ENCODE assay signal across 13 cellular contexts in genomic region chr10:23035569-23035968, GRCh38. TPM values are rescaled to one million over a fixed set of nuclear protein-coding genes. Genes with fewer than 3 reads are reported as not detected.
DNase-seq lines count a peak whose midpoint lies in the region; ATAC-seq and TF ChIP-seq lines count a peak whose summit lies in the region.
"Had no signal": no experiment of that assay in that cellular context is flagged by ENCODE, and none has a peak within 500 bp of the region (broad histone marks: within the 10 kb centered on the region; RNA-seq: fewer than 3 reads in every experiment).

No MANE protein-coding gene starts in this region.

- in situ Hi-C loops in brain microvascular endothelial cell (cut with HindIII; ENCODE audit: low pct_ligation_motif_present, low sequenced_read_pairs), result no loop called here

- H3K14ac ChIP-seq in mesenchymal stem cell (ENCODE audit: low read length in 2 of 2), result no peak overlapping the region

- no peak overlapping the region for H3K9ac ChIP-seq in mesenchymal stem cell (ENCODE audit: low read length)

- H4K91ac ChIP-seq in mesenchymal stem cell (ENCODE audit: low read length), result no peak overlapping the region

- H3K27me3 ChIP-seq in brain microvascular endothelial cell (replicated peaks), result no peaks in the 10 kb centered on the region
- H3K27me3 ChIP-seq in mesenchymal stem cell (ENCODE audit: control insufficient read depth in 1 of 2, insufficient read depth in 1 of 2, low read length in 2 of 2), result peaks cover 15 to 26% of the 10 kb centered on the region in 2 experiments
- no peaks in the 10 kb centered on the region for H3K27me3 ChIP-seq in CD8-positive, alpha-beta T cell (ENCODE audit: insufficient read depth, low read length)
- H3K27me3 ChIP-seq: testis had no signal

- H2BK120ac ChIP-seq in mesenchymal stem cell (ENCODE audit: low read depth, low read length), result no peak overlapping the region

- peak; percentile 64 for TF ChIP-seq CTCF in brain microvascular endothelial cell (IDR thresholded peaks at IDR 0.05; ENCODE audit: low read depth, low read length, missing control alignments)
- no peak for TF ChIP-seq CTCF in CD8-positive, alpha-beta T cell (IDR thresholded peaks at IDR 0.05)

- H3K36me3 ChIP-seq in brain microvascular endothelial cell (replicated peaks) (no peaks in the 10 kb centered on the region), mesenchymal stem cell (ENCODE audit: control insufficient read depth in 1 of 2, insufficient read depth in 2 of 2, low read depth in 1 of 2, low read length in 2 of 2) (no peaks in the 10 kb centered on the region)
- H3K36me3 ChIP-seq in CD8-positive, alpha-beta T cell (ENCODE audit: insufficient read depth, low read length), result no peaks in the 10 kb centered on the region

- H3K18ac ChIP-seq in mesenchymal stem cell (ENCODE audit: low read depth in 1 of 2, low read length in 2 of 2), result no peak overlapping the region

- peaks cover 5% of the 10 kb centered on the region for H3K9me3 Mint-ChIP-seq in CD8-positive, alpha-beta T cell
- no peaks in the 10 kb centered on the region for H3K9me3 Mint-ChIP-seq in activated CD8-positive, alpha-beta memory T cell treated with anti-CD3 and anti-CD28 coated beads, Interleukin-2, amount 10 ng/mL, durations not matched to agents 7 days and 5 days (ENCODE audit: low read depth)

- no peak for ATAC-seq in CD8-positive, alpha-beta T cell
- ATAC-seq in activated CD8-positive, alpha-beta memory T cell treated with anti-CD3 and anti-CD28 coated beads, Interleukin-2, amount 10 ng/mL, durations not matched to agents 7 days and 5 days, result no peak
- no peak for ATAC-seq in HG03039 (IDR thresholded peaks at IDR 0.05; ENCODE audit: unreplicated experiment)
- ATAC-seq: activated CD4-positive, CD25-positive, alpha-beta regulatory T cell treated with anti-CD3 and anti-CD28 coated beads, Interleukin-2, amount 50 U/mL, for 24 hours; effector memory CD8-positive, alpha-beta T cell had no signal

- peak; percentile 4 for DNase-seq in Daoy (ENCODE audit: low read depth)
- peak; percentile 31 for DNase-seq in HuH-7 (ENCODE audit: low spot score)
- peak; percentile 20 for DNase-seq in brain microvascular endothelial cell
- DNase-seq in mesenchymal stem cell, result peak; percentile 14
- DNase-seq in CD8-positive, alpha-beta T cell, result no peak
- no peak for DNase-seq in activated CD8-positive, alpha-beta memory T cell treated with anti-CD3 and anti-CD28 coated beads, Interleukin-2, amount 10 ng/mL, durations not matched to agents 7 days and 5 days
- no peak for DNase-seq in AG08396 (ENCODE audit: low spot score)
- DNase-seq: activated naive CD4-positive, alpha-beta T cell treated with anti-CD3 and anti-CD28 coated beads for 36 hours; effector memory CD8-positive, alpha-beta T cell; posterior cingulate gyrus; testis had no signal

- H2AK5ac ChIP-seq in mesenchymal stem cell (ENCODE audit: low read length, severe bottlenecking), result no peak overlapping the region

- no peaks in the 10 kb centered on the region for H3K79me1 ChIP-seq in mesenchymal stem cell (replicated peaks; ENCODE audit: low read length, poor library complexity, severe bottlenecking)

- no peak overlapping the region for H3K4me3 ChIP-seq in brain microvascular endothelial cell (ENCODE audit: low read depth, low read length)
- H3K4me3 ChIP-seq in mesenchymal stem cell (ENCODE audit: insufficient read depth in 1 of 2, low read depth in 1 of 2, low read length in 2 of 2), result no peak overlapping the region
- no peak overlapping the region for H3K4me3 ChIP-seq in CD8-positive, alpha-beta T cell (ENCODE audit: low read depth, low read length)
- H3K4me3 ChIP-seq: testis had no signal

- H3K4me1 ChIP-seq in mesenchymal stem cell (ENCODE audit: control insufficient read depth, insufficient read depth, low read depth, low read length), result no peaks in the 10 kb centered on the region
- no peaks in the 10 kb centered on the region for H3K4me1 ChIP-seq in CD8-positive, alpha-beta T cell (ENCODE audit: insufficient read depth, low read length)
- H3K4me1 ChIP-seq: testis had no signal

- H4K8ac ChIP-seq in mesenchymal stem cell (ENCODE audit: low read length), result no peak overlapping the region

- H3K4ac ChIP-seq in mesenchymal stem cell (ENCODE audit: low read depth in 1 of 2, low read length in 2 of 2), result no peak overlapping the region

- H3K27ac Mint-ChIP-seq in CD8-positive, alpha-beta T cell, result no peak overlapping the region
- H3K27ac Mint-ChIP-seq in activated CD8-positive, alpha-beta memory T cell treated with anti-CD3 and anti-CD28 coated beads, Interleukin-2, amount 10 ng/mL, durations not matched to agents 7 days and 5 days, result no peak overlapping the region
- H3K27ac Mint-ChIP-seq: activated naive CD4-positive, alpha-beta T cell treated with anti-CD3 and anti-CD28 coated beads for 36 hours; effector memory CD8-positive, alpha-beta T cell had no signal

- no peak overlapping the region for H2AFZ ChIP-seq in mesenchymal stem cell (ENCODE audit: low read depth, low read length)

- no peak overlapping the region for H3K23ac ChIP-seq in mesenchymal stem cell (ENCODE audit: low read length in 2 of 2)

- H3K27ac ChIP-seq in brain microvascular endothelial cell, result no peak overlapping the region
- H3K27ac ChIP-seq in mesenchymal stem cell (ENCODE audit: low read length, poor library complexity, severe bottlenecking), result no peak overlapping the region
- no peak overlapping the region for H3K27ac ChIP-seq in CD8-positive, alpha-beta T cell (ENCODE audit: low read depth, low read length)
- H3K27ac ChIP-seq: testis had no signal

- H3K4me2 ChIP-seq in mesenchymal stem cell (ENCODE audit: low read length, poor library complexity, severe bottlenecking), result no peak overlapping the region

- H3K9me3 ChIP-seq in mesenchymal stem cell (ENCODE audit: control insufficient read depth, low read length), result peaks cover 3% of the 10 kb centered on the region
- no peaks in the 10 kb centered on the region for H3K9me3 ChIP-seq in CD8-positive, alpha-beta T cell (ENCODE audit: low read length)
- H3K9me3 ChIP-seq: testis had no signal

- CTCF ChIA-PET in CD8-positive, alpha-beta T cell (lab: Charles Lee), result no interaction called here
- CTCF ChIA-PET in activated CD8-positive, alpha-beta memory T cell treated with anti-CD3 and anti-CD28 coated beads, Interleukin-2, amount 10 ng/mL, durations not matched to agents 7 days and 5 days (lab: Charles Lee), result no interaction called here

- H3K36me3 Mint-ChIP-seq in CD8-positive, alpha-beta T cell, result no peaks in the 10 kb centered on the region
- H3K36me3 Mint-ChIP-seq in activated CD8-positive, alpha-beta memory T cell treated with anti-CD3 and anti-CD28 coated beads, Interleukin-2, amount 10 ng/mL, durations not matched to agents 7 days and 5 days, result no peaks in the 10 kb centered on the region

- H3K4me3 Mint-ChIP-seq in CD8-positive, alpha-beta T cell, result no peak overlapping the region
- H3K4me3 Mint-ChIP-seq in activated CD8-positive, alpha-beta memory T cell treated with anti-CD3 and anti-CD28 coated beads, Interleukin-2, amount 10 ng/mL, durations not matched to agents 7 days and 5 days, result no peak overlapping the region
- H3K4me3 Mint-ChIP-seq: activated naive CD4-positive, alpha-beta T cell treated with anti-CD3 and anti-CD28 coated beads for 36 hours; effector memory CD8-positive, alpha-beta T cell had no signal

- POLR2A ChIA-PET in CD8-positive, alpha-beta T cell (lab: Charles Lee), result no interaction called here

- intact Hi-C loops in CD8-positive, alpha-beta T cell (cut with DNase I, micrococcal nuclease), result no loop called here

- H2BK12ac ChIP-seq in mesenchymal stem cell (ENCODE audit: low read length in 2 of 2), result no peak overlapping the region

- no peak overlapping the region for H2BK5ac ChIP-seq in mesenchymal stem cell (ENCODE audit: low read depth, low read length, poor library complexity, severe bottlenecking)

- no peaks in the 10 kb centered on the region for H3K4me1 Mint-ChIP-seq in CD8-positive, alpha-beta T cell (ENCODE audit: low read depth)
- H3K4me1 Mint-ChIP-seq in activated CD8-positive, alpha-beta memory T cell treated with anti-CD3 and anti-CD28 coated beads, Interleukin-2, amount 10 ng/mL, durations not matched to agents 7 days and 5 days, result no peaks in the 10 kb centered on the region

- H2BK15ac ChIP-seq in mesenchymal stem cell (ENCODE audit: low read depth, poor library complexity, severe bottlenecking), result no peak overlapping the region

- peaks cover 44% of the 10 kb centered on the region for H3K27me3 Mint-ChIP-seq in CD8-positive, alpha-beta T cell (ENCODE audit: low read depth)
- peaks cover 32% of the 10 kb centered on the region for H3K27me3 Mint-ChIP-seq in activated CD8-positive, alpha-beta memory T cell treated with anti-CD3 and anti-CD28 coated beads, Interleukin-2, amount 10 ng/mL, durations not matched to agents 7 days and 5 days

RNA-seq across cellular contexts. Expression of gene MSRB2, which starts 59.8 kb away (rescaled TPM):
- 7.8 and 9.0 TPM in 2 replicates for total RNA-seq in Daoy (2014; rRNA removed; shearing (Covaris generic))
- polyA plus RNA-seq in mesenchymal stem cell (2013, experiment 1 of 2), result 15.6 TPM
- polyA plus RNA-seq in mesenchymal stem cell (2013, experiment 2 of 2), result 15.2 TPM
- 1 to 10 TPM; 1.0 to 1.1 TPM for total RNA-seq in CD8-positive, alpha-beta T cell
- 1 to 10 TPM; 6.0 to 9.7 TPM for total RNA-seq in activated CD8-positive, alpha-beta memory T cell treated with anti-CD3 and anti-CD28 coated beads, Interleukin-2, amount 10 ng/mL, durations not matched to agents 7 days and 5 days

Comparison
In these comparisons a context has a peak if more than half of its experiments do, and no peak if none do; other contexts are left out.
1. DNase-seq: peak in Daoy (single experiment), HuH-7 (single experiment), brain microvascular endothelial cell (single experiment) and mesenchymal stem cell (single experiment); none in CD8-positive, alpha-beta T cell (0 of 7), activated CD8-positive, alpha-beta memory T cell treated with anti-CD3 and anti-CD28 coated beads, Interleukin-2, amount 10 ng/mL, durations not matched to agents 7 days and 5 days (single experiment) and AG08396 (single experiment).